In the genomic region with DNA sequence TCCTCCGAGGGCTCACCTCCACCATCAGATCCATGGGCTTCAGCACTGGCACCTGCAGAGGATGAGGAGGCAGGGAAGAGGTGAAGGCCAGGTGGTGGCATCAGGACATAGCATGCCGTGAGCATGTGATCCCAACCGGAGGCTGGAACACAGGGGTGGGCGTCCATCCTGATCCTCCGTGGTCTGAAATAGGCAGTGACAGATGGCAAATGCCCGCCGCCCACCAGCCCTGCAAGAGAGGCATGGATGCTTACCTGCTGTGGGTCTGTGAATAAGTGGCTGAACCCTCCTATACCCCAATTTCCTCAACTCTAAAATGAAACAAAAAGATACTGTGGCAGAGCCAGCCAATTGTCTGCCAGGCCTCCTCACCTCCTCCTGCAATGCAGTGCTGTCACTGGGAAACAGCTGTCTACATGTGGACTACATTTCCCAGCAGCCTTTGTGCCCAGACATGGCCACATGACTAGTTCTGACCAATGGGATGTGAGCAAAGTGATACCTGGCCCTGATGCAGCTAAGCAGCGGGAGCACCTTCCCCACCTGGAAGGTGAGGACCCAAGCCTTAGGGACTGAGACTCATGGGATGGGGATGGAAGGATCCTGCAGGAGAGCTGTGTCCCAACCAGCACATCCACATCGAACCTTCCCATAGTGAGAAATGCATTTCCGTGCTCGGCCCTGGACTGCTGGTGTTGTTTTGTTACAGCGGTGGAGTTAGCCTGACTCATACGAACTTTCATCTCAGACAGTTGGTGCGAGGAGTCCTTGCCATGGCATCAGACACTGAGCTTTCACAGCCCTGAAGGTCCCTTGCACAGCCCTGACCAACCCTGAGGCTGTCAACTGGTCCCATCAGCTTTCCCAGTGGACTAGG, we compare ENCODE assay signal across 8 cellular contexts.
DNase-seq lines count a peak whose midpoint lies in the region; ATAC-seq lines count a peak whose summit lies in the region.

No MANE protein-coding gene starts in this region.

- ATAC-seq in GM18858 (IDR thresholded peaks at IDR 0.05; ENCODE audit: unreplicated experiment), result no peak
- no peak for ATAC-seq in GM21619 (IDR thresholded peaks at IDR 0.05; ENCODE audit: unreplicated experiment)

- peak; percentile 5 for DNase-seq in DMS114 treated with DMSO at 0.1 percent for 48 hours (lab: John Stamatoyannopoulos, UW; ENCODE audit: unreplicated experiment)
- peak; percentile 53 for DNase-seq in GM19238 (ENCODE audit: insufficient read length, low spot score)
- peak; percentile 40 for DNase-seq in M059J (ENCODE audit: low read depth)
- peak; percentile 36 to 38 for DNase-seq in activated T-cell treated with anti-CD3 and anti-CD28 coated beads, Interleukin-2, amount 50 U/mL, for 48 hours
- DNase-seq in islet precursor cell, result peak; percentile 73
- DNase-seq in T1000 (lab: John Stamatoyannopoulos, UW), result no peak
